23 cellular contexts compared by ENCODE assay signal in genomic region chr2:170423919-170424318, GRCh38.
DNase-seq lines count a peak whose midpoint lies in the region; ATAC-seq, FAIRE-seq and TF ChIP-seq lines count a peak whose summit lies in the region.
"Had no signal": no experiment of that assay in that cellular context is flagged by ENCODE, and none has a peak within 500 bp of the region (broad histone marks: within the 10 kb centered on the region; RNA-seq: fewer than 3 reads in every experiment).

No MANE protein-coding gene starts in this region.

- H3K4me3 ChIP-seq in vagina, result no peak overlapping the region
- no peak overlapping the region for H3K4me3 ChIP-seq in MG63
- H3K4me3 ChIP-seq: BLaER1, GM12878 had no signal

- intact Hi-C loops in vagina (cut with DNase I), result no loop called here

- TF ChIP-seq POLR2A in GM12892 (IDR thresholded peaks at IDR 0.05; ENCODE audit: low read depth, low read length) (no peak), vagina (IDR thresholded peaks at IDR 0.05) (no peak)

- no peak for DNase-seq in GM12892 (ENCODE audit: insufficient read length)
- DNase-seq in dermis blood vessel endothelial cell, result peak; percentile 8
- DNase-seq in vagina (ENCODE audit: extremely low spot score in 2 of 2), result no peak
- no peak for DNase-seq in MG63
- DNase-seq: 8988T; ACHN; BE2C; C1 segment of cervical spinal cord; CD4-positive, alpha-beta memory T cell; CD4-positive, CD25-positive, alpha-beta regulatory T cell; CD8-positive, alpha-beta memory T cell; COR-L47; DMS 273 treated with DMSO at 0.1 percent for 48 hours; DMS153; DMS53; DMS79; DND-41; EL; GDM1 had no signal

- no peaks in the 10 kb centered on the region for H3K27me3 ChIP-seq in vagina
- H3K27me3 ChIP-seq in MG63, result no peaks in the 10 kb centered on the region
- H3K27me3 ChIP-seq: BE2C, BLaER1 had no signal

- FAIRE-seq in GM12892 (lab: Jason Lieb, UNC), result peak; percentile 24
- FAIRE-seq: A204.1, GM12878 had no signal

- peaks cover 14% of the 10 kb centered on the region for H3K4me1 ChIP-seq in vagina
- H3K4me1 ChIP-seq: BE2C, BLaER1 had no signal

- no peaks in the 10 kb centered on the region for H3K36me3 ChIP-seq in vagina
- no peaks in the 10 kb centered on the region for H3K36me3 ChIP-seq in MG63
- H3K36me3 ChIP-seq: BE2C, BLaER1 had no signal

- ATAC-seq in GM18907 (IDR thresholded peaks at IDR 0.05; ENCODE audit: unreplicated experiment), result no peak
- ATAC-seq: GM12878 had no signal

- TF ChIP-seq CTCF in vagina (IDR thresholded peaks at IDR 0.05), result no peak

- H3K9me3 ChIP-seq in vagina (no peaks in the 10 kb centered on the region), MG63 (no peaks in the 10 kb centered on the region)
- H3K9me3 ChIP-seq: BE2C, BLaER1 had no signal

- H3K27ac ChIP-seq in vagina, result peak overlapping the region; percentile 20
- H3K27ac ChIP-seq: BLaER1 had no signal
